ENCODE assay signal across 30 cellular contexts in the genomic region with DNA sequence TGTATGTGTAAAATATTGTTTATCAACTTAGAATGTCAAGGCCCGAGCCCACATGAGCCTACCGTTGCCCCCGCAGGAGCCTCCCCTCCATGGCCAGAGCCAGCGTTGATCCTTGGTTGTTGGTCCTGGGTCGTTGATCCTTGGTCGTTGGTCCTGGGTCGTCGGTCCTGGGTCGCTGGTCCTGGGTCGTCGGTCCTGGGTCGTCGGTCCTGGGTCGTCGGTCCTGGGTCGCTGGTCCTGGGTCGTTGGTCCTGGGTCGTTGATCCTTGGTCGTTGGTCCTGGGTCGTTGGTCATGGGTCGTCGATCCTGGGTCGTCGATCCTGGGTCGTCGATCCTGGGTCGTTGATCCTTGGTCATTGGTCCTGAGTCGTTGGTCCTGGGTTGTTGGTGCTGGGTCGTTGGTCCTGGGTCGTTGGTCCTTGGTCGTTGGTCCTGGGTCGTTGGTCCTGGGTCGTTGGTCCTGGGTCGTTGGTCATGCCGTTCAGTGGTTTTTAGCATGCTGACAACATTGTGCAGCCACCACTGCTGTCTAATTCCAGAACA.
"Had no signal": no experiment of that assay in that cellular context is flagged by ENCODE, and none has a peak within 500 bp of the region (broad histone marks: within the 10 kb centered on the region; RNA-seq: fewer than 3 reads in every experiment).

No MANE protein-coding gene starts in this region.

- H3K9me3 ChIP-seq: neutrophil, ovary, psoas muscle, spleen, suprapubic skin, testis, tibial artery, transverse colon, upper lobe of right lung, uterus had no signal

- ATAC-seq: naive thymus-derived CD8-positive, alpha-beta T cell; natural killer cell treated with Interleukin-12 subunit alpha and Interleukin-12 subunit beta and Interleukin-15 and Interleukin-18, amount 100 ng/mL, for 72 hours; psoas muscle; right cardiac atrium; sciatic nerve; stimulated activated memory B cell treated with anti-CD40 and anti-IgM and Interleukin-4, amounts not matched to agents 10 μg/mL and 1 μg/mL and 100 μg/mL, for 72 hours; stimulated activated naive CD8-positive, alpha-beta T cell treated with anti-CD3 and anti-CD28 coated beads, Interleukin-15, amount 100 ng/mL, for 72 hours; stimulated activated naive CD8-positive, alpha-beta T cell treated with anti-CD3 and anti-CD28 coated beads, Interleukin-15, Interleukin-2, amounts not matched to agents 100 U/mL and 50 U/mL, for 24 hours; upper lobe of right lung had no signal

- H3K27ac ChIP-seq: neural progenitor cell, neutrophil, ovary, parathyroid adenoma, psoas muscle, skin epidermis, suprapubic skin, testis, tibial artery, transverse colon, upper lobe of right lung, uterus had no signal

- H3K4me2 ChIP-seq: neural progenitor cell, smooth muscle cell had no signal

- DNase-seq: naive B cell; naive thymus-derived CD8-positive, alpha-beta T cell; nucleus accumbens; ovary; spleen; stimulated activated CD4-positive, alpha-beta T cell treated with anti-CD3 and anti-CD28 coated beads, Interleukin-12 subunit alpha, Interleukin-12 subunit beta, amount 100 ng/mL, for 4 hours; stimulated activated CD4-positive, alpha-beta T cell treated with anti-CD3 and anti-CD28 coated beads, Interleukin-1b, Interleukin-23, amount 100 ng/mL, for 48 hours; stimulated activated CD4-positive, alpha-beta T cell treated with anti-CD3 and anti-CD28 coated beads, Interleukin-4, amount 100 ng/mL, for 1 hour; stimulated activated CD4-positive, alpha-beta T cell treated with anti-CD3 and anti-CD28 coated beads, Interleukin-4, amount 100 ng/mL, for 4 hours; stimulated activated CD8-positive, alpha-beta memory T cell treated with anti-CD3 and anti-CD28 coated beads, Interleukin-4, amount 100 ng/mL, for 48 hours; stimulated activated naive CD4-positive, alpha-beta T cell; stimulated activated naive CD8-positive, alpha-beta T cell treated with anti-CD3 and anti-CD28 coated beads, Interleukin-15, amount 100 ng/mL, for 72 hours; stimulated activated naive CD8-positive, alpha-beta T cell treated with anti-CD3 and anti-CD28 coated beads, Interleukin-15, Interleukin-2, amounts not matched to agents 100 U/mL and 50 U/mL, for 24 hours; substantia nigra; testis; tibial artery; transverse colon; upper lobe of right lung; uterus had no signal

- H3K27me3 ChIP-seq: neural progenitor cell, neutrophil, ovary, spleen, suprapubic skin, testis, tibial artery, transverse colon, upper lobe of right lung, uterus had no signal

- H3K9ac ChIP-seq: neural progenitor cell, parathyroid adenoma had no signal

- H2AFZ ChIP-seq: neural progenitor cell, parathyroid adenoma had no signal

- H3K4me3 ChIP-seq: neural progenitor cell, ovary, psoas muscle, skin epidermis, smooth muscle cell, spleen, suprapubic skin, testis, tibial artery, transverse colon, upper lobe of right lung, uterus had no signal

- H3K4me1 ChIP-seq: parathyroid adenoma, psoas muscle, suprapubic skin, testis, transverse colon, uterus had no signal

- H3K36me3 ChIP-seq: neural progenitor cell, neutrophil, ovary, transverse colon, uterus had no signal
